Comparison of ENCODE assay signal across 8 cellular contexts in genomic region chr12:27525373-27525772, GRCh38. TPM values are rescaled to one million over a fixed set of nuclear protein-coding genes. Genes with fewer than 3 reads are reported as not detected.
DNase-seq lines count a peak whose midpoint lies in the region; ATAC-seq, FAIRE-seq and TF ChIP-seq lines count a peak whose summit lies in the region.

No MANE protein-coding gene starts in this region.

- H3K27ac ChIP-seq in kidney (ENCODE audit: low read depth in 2 of 2, low read length in 2 of 2) (peak overlapping the region in 1 of 2 donors; percentile 98), temporal lobe (ENCODE audit: low read depth, low read length) (peak overlapping the region; percentile 40)

- no peak for FAIRE-seq in kidney (lab: Jason Lieb, UNC)

- H3K4me3 Mint-ChIP-seq in activated T-cell treated with anti-CD3 and anti-CD28 coated beads, Interleukin-2, amount 50 U/mL, for 4 hours = peak overlapping the region; percentile 95
- H3K4me3 Mint-ChIP-seq in activated CD4-positive, alpha-beta memory T cell treated with anti-CD3 and anti-CD28 coated beads, Interleukin-2, amount 10 ng/mL, durations not matched to agents 7 days and 5 days = no peak overlapping the region

- H3K4me3 ChIP-seq in adipocyte (ENCODE audit: low read length) (peak overlapping the region; percentile 94), kidney (ENCODE audit: low read length in 2 of 2) (peak overlapping the region; percentile 84 to 96)

- no peaks in the 10 kb centered on the region for H3K27me3 ChIP-seq in adipocyte (replicated peaks; ENCODE audit: control insufficient read depth, insufficient read depth, low read length)

- H3K9me3 ChIP-seq in adipocyte (ENCODE audit: control insufficient read depth, low read length) (no peaks in the 10 kb centered on the region), kidney (ENCODE audit: control insufficient read depth in 1 of 2, low read length in 2 of 2) (no peaks in the 10 kb centered on the region)

- no peak for ATAC-seq in activated T-cell treated with anti-CD3 and anti-CD28 coated beads, Interleukin-2, amount 50 U/mL, for 4 hours
- no peak for ATAC-seq in HG03095 (IDR thresholded peaks at IDR 0.05; ENCODE audit: unreplicated experiment)

- H3K4me1 ChIP-seq in adipocyte (ENCODE audit: control insufficient read depth, insufficient read depth, low read length) = peaks cover 33% of the 10 kb centered on the region
- H3K4me1 ChIP-seq in kidney (ENCODE audit: control insufficient read depth in 1 of 2, insufficient read depth in 1 of 2, low read depth in 1 of 2, low read length in 2 of 2) = peaks cover 11 to 15% of the 10 kb centered on the region in 2 donors

- H3K4me1 Mint-ChIP-seq in activated T-cell treated with anti-CD3 and anti-CD28 coated beads, Interleukin-2, amount 50 U/mL, for 4 hours (ENCODE audit: low read depth) = peaks cover 35% of the 10 kb centered on the region
- H3K4me1 Mint-ChIP-seq in activated CD4-positive, alpha-beta memory T cell treated with anti-CD3 and anti-CD28 coated beads, Interleukin-2, amount 10 ng/mL, durations not matched to agents 7 days and 5 days = peaks cover 20% of the 10 kb centered on the region

- peaks cover 8% of the 10 kb centered on the region for H3K27me3 Mint-ChIP-seq in activated T-cell treated with anti-CD3 and anti-CD28 coated beads, Interleukin-2, amount 50 U/mL, for 4 hours (ENCODE audit: low read depth)
- peaks cover 30% of the 10 kb centered on the region for H3K27me3 Mint-ChIP-seq in activated CD4-positive, alpha-beta memory T cell treated with anti-CD3 and anti-CD28 coated beads, Interleukin-2, amount 10 ng/mL, durations not matched to agents 7 days and 5 days

- H3K27ac Mint-ChIP-seq in activated CD4-positive, alpha-beta memory T cell treated with anti-CD3 and anti-CD28 coated beads, Interleukin-2, amount 10 ng/mL, durations not matched to agents 7 days and 5 days = no peak overlapping the region

- H3K36me3 ChIP-seq in adipocyte (ENCODE audit: control insufficient read depth, insufficient read depth, low read length, severe bottlenecking) (no peaks in the 10 kb centered on the region), kidney (ENCODE audit: control insufficient read depth in 1 of 2, insufficient read depth in 2 of 2, low read length in 2 of 2) (no peaks in the 10 kb centered on the region)

- no peak for DNase-seq in activated T-cell treated with anti-CD3 and anti-CD28 coated beads, Interleukin-2, amount 50 U/mL, for 4 hours
- no peak for DNase-seq in activated T-cell treated with anti-CD3 and anti-CD28 coated beads for 4 hours
- peak; percentile 70 for DNase-seq in adipocyte (ENCODE audit: low read depth)
- no peak for DNase-seq in kidney
- DNase-seq in activated CD4-positive, alpha-beta memory T cell treated with anti-CD3 and anti-CD28 coated beads, Interleukin-2, amount 10 ng/mL, durations not matched to agents 7 days and 5 days = no peak
- no peak for DNase-seq in NCI-H446 (lab: John Stamatoyannopoulos, UW)

- POLR2A ChIA-PET in activated CD4-positive, alpha-beta memory T cell treated with anti-CD3 and anti-CD28 coated beads, Interleukin-2, amount 10 ng/mL, durations not matched to agents 7 days and 5 days (lab: Charles Lee) = no interaction called here

- no peaks in the 10 kb centered on the region for H3K36me3 Mint-ChIP-seq in activated T-cell treated with anti-CD3 and anti-CD28 coated beads, Interleukin-2, amount 50 U/mL, for 4 hours (ENCODE audit: insufficient read depth)
- H3K36me3 Mint-ChIP-seq in activated CD4-positive, alpha-beta memory T cell treated with anti-CD3 and anti-CD28 coated beads, Interleukin-2, amount 10 ng/mL, durations not matched to agents 7 days and 5 days (ENCODE audit: low read depth) = no peaks in the 10 kb centered on the region

- H3K9ac ChIP-seq in adipocyte (ENCODE audit: low read length) (peak overlapping the region; percentile 95), kidney (ENCODE audit: low read length in 2 of 2) (peak overlapping the region in 1 of 2 donors; percentile 83)

- CTCF ChIA-PET in activated CD4-positive, alpha-beta memory T cell treated with anti-CD3 and anti-CD28 coated beads, Interleukin-2, amount 10 ng/mL, durations not matched to agents 7 days and 5 days (lab: Charles Lee) = no interaction called here

- intact Hi-C loops in kidney (cut with DNase I) = no loop called here

- no peak for TF ChIP-seq CTCF in kidney (IDR thresholded peaks at IDR 0.05; ENCODE audit: borderline replicate concordance, extremely low read depth, insufficient read depth)

- H3K9me3 Mint-ChIP-seq in activated T-cell treated with anti-CD3 and anti-CD28 coated beads, Interleukin-2, amount 50 U/mL, for 4 hours = no peaks in the 10 kb centered on the region
- no peaks in the 10 kb centered on the region for H3K9me3 Mint-ChIP-seq in activated CD4-positive, alpha-beta memory T cell treated with anti-CD3 and anti-CD28 coated beads, Interleukin-2, amount 10 ng/mL, durations not matched to agents 7 days and 5 days

RNA-seq across cellular contexts. Expression of gene PPFIBP1, which starts 1.4 kb away (rescaled TPM):
- 10 to 100 TPM in 2 of 3 donors, 1 to 10 TPM in 1; 7.4 to 11.6 (median 10.9) TPM for total RNA-seq in activated T-cell treated with anti-CD3 and anti-CD28 coated beads, Interleukin-2, amount 50 U/mL, for 4 hours
- total RNA-seq in kidney (175 TPM), temporal lobe (76.7 TPM)
- 12.7 TPM for polyA plus RNA-seq in kidney (ENCODE audit: insufficient read depth, low read depth, low replicate concordance)
- total RNA-seq in activated CD4-positive, alpha-beta memory T cell treated with anti-CD3 and anti-CD28 coated beads, Interleukin-2, amount 10 ng/mL, durations not matched to agents 7 days and 5 days = 1 to 10 TPM; 7.3 to 9.7 TPM
